1 cellular context compared by ENCODE assay signal in genomic region chr10:125005312-125006187, GRCh38.
TF ChIP-seq lines count a peak whose summit lies in the region.

No MANE protein-coding gene starts in this region.

TF ChIP-seq in GM23338, 12 proteins besides CTCF, POLR2A, EP300 and RAD21 (continued from another document):
- no peak for TF ChIP-seq ZNF462 (CRISPR knock-in tag; IDR thresholded peaks at IDR 0.05)
- no peak for TF ChIP-seq JUNB (IDR thresholded peaks at IDR 0.05; ENCODE audit: unreplicated experiment)
- no peak for TF ChIP-seq STAT1 (IDR thresholded peaks at IDR 0.05; ENCODE audit: unreplicated experiment)
- TF ChIP-seq CREB1 (CRISPR knock-in tag; IDR thresholded peaks at IDR 0.05; ENCODE audit: low read depth) = no peak
- no peak for TF ChIP-seq ZNF114 (CRISPR knock-in tag; IDR thresholded peaks at IDR 0.05)
- TF ChIP-seq EZH2 (IDR thresholded peaks at IDR 0.05; ENCODE audit: low read depth, unreplicated experiment) = no peak
- no peak for TF ChIP-seq REST (IDR thresholded peaks at IDR 0.05; ENCODE audit: unreplicated experiment)
- no peak for TF ChIP-seq POLR2AphosphoS5 (IDR thresholded peaks at IDR 0.05; ENCODE audit: low read depth)
- TF ChIP-seq ZNF331 (CRISPR knock-in tag; IDR thresholded peaks at IDR 0.05; ENCODE audit: low read depth) = no peak
